Comparison of ENCODE assay signal across 1 cellular context in the genomic region with DNA sequence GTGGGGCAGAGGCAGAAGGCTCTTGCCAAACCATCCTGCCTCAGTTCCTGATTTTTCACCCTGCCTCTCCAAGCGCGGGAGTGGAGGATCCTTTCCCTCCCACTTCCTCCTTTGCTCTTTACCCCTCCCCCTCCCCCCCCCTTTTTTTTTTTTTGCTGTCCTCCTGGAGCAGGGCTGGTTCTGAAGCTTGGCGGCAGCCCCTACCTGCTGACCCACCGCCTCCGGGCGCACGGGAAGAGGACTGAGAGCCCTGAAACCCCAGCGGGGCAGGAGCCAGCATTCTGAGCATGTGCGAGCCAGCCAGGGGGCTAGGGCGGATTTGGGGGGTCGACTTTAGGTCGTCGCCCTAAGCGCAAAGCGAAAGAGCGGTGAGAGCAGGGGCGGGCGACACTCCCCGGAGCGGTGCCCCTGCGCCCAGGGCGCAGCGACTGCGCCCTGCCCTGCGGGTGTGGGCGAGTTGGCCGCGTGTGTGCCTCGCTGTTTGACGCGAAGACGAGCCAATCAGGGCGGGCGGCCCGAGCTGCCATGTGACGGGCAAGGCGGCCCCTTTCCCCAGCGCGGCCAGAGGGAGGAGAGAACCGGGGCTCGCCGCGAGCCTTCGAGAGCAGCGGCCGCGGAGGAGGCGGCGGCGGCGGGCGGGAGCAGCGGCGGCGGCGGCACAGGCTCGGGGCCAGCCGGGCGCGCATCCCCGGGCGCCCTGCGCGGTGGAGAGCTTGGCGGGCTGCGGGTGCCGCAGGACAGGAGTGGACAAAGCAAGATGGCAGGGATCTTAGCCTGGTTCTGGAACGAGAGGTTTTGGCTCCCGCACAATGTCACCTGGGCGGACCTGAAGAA.
TF ChIP-seq lines count a peak whose summit lies in the region.

A gene with protein sequence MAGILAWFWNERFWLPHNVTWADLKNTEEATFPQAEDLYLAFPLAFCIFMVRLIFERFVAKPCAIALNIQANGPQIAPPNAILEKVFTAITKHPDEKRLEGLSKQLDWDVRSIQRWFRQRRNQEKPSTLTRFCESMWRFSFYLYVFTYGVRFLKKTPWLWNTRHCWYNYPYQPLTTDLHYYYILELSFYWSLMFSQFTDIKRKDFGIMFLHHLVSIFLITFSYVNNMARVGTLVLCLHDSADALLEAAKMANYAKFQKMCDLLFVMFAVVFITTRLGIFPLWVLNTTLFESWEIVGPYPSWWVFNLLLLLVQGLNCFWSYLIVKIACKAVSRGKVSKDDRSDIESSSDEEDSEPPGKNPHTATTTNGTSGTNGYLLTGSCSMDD (plus strand): TSS at position 581 of the 834 bp plus-strand sequence. CDS start 177 bp downstream, at position 758.

TF ChIP-seq in HEK293, 187 proteins besides CTCF, POLR2A, EP300 and RAD21 (continued from another document):
- TF ChIP-seq, protein P1, sequence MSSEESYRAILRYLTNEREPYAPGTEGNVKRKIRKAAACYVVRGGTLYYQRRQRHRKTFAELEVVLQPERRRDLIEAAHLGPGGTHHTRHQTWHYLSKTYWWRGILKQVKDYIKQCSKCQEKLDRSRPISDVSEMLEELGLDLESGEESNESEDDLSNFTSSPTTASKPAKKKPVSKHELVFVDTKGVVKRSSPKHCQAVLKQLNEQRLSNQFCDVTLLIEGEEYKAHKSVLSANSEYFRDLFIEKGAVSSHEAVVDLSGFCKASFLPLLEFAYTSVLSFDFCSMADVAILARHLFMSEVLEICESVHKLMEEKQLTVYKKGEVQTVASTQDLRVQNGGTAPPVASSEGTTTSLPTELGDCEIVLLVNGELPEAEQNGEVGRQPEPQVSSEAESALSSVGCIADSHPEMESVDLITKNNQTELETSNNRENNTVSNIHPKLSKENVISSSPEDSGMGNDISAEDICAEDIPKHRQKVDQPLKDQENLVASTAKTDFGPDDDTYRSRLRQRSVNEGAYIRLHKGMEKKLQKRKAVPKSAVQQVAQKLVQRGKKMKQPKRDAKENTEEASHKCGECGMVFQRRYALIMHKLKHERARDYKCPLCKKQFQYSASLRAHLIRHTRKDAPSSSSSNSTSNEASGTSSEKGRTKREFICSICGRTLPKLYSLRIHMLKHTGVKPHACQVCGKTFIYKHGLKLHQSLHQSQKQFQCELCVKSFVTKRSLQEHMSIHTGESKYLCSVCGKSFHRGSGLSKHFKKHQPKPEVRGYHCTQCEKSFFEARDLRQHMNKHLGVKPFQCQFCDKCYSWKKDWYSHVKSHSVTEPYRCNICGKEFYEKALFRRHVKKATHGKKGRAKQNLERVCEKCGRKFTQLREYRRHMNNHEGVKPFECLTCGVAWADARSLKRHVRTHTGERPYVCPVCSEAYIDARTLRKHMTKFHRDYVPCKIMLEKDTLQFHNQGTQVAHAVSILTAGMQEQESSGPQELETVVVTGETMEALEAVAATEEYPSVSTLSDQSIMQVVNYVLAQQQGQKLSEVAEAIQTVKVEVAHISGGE (tag by site-specific recombination; conservative IDR thresholded peaks at IDR 0.05; ENCODE audit: low read depth): no peak
- TF ChIP-seq ZNF169 (tag by site-specific recombination; IDR thresholded peaks at IDR 0.05): no peak
- TF ChIP-seq ZNF747 (tag by site-specific recombination; IDR thresholded peaks at IDR 0.05): no peak
- TF ChIP-seq IKZF3 (tag by site-specific recombination; IDR thresholded peaks at IDR 0.05): no peak
- no peak for TF ChIP-seq ZNF544 (tag by site-specific recombination; IDR thresholded peaks at IDR 0.05)
- peak; percentile 87 for TF ChIP-seq ZFHX2 (tag by site-specific recombination; conservative IDR thresholded peaks at IDR 0.05)
- no peak for TF ChIP-seq ZNF830 (tag by site-specific recombination; IDR thresholded peaks at IDR 0.05; ENCODE audit: low read depth)
- TF ChIP-seq, protein P2, sequence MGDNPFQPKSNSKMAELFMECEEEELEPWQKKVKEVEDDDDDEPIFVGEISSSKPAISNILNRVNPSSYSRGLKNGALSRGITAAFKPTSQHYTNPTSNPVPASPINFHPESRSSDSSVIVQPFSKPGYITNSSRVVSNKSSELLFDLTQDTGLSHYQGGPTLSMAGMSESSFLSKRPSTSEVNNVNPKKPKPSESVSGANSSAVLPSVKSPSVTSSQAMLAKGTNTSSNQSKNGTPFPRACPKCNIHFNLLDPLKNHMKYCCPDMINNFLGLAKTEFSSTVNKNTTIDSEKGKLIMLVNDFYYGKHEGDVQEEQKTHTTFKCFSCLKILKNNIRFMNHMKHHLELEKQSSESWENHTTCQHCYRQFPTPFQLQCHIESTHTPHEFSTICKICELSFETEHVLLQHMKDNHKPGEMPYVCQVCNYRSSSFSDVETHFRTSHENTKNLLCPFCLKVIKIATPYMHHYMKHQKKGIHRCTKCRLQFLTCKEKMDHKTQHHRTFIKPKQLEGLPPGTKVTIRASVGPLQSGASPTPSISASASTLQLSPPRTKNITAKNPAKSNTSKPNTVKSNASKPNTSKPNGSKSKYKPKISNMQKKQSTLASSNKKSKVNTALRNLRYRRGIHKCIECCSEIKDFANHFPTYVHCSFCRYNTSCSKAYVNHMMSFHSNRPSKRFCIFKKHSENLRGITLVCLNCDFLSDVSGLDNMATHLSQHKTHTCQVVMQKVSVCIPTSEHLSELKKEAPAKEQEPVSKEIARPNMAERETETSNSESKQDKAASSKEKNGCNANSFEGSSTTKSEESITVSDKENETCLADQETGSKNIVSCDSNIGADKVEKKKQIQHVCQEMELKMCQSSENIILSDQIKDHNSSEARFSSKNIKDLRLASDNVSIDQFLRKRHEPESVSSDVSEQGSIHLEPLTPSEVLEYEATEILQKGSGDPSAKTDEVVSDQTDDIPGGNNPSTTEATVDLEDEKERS (tag by site-specific recombination; IDR thresholded peaks at IDR 0.05): no peak
- TF ChIP-seq, protein P3, sequence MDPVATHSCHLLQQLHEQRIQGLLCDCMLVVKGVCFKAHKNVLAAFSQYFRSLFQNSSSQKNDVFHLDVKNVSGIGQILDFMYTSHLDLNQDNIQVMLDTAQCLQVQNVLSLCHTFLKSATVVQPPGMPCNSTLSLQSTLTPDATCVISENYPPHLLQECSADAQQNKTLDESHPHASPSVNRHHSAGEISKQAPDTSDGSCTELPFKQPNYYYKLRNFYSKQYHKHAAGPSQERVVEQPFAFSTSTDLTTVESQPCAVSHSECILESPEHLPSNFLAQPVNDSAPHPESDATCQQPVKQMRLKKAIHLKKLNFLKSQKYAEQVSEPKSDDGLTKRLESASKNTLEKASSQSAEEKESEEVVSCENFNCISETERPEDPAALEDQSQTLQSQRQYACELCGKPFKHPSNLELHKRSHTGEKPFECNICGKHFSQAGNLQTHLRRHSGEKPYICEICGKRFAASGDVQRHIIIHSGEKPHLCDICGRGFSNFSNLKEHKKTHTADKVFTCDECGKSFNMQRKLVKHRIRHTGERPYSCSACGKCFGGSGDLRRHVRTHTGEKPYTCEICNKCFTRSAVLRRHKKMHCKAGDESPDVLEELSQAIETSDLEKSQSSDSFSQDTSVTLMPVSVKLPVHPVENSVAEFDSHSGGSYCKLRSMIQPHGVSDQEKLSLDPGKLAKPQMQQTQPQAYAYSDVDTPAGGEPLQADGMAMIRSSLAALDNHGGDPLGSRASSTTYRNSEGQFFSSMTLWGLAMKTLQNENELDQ (tag by site-specific recombination; IDR thresholded peaks at IDR 0.05; ENCODE audit: low read depth): no peak
- no peak for TF ChIP-seq ZNF626 (tag by site-specific recombination; IDR thresholded peaks at IDR 0.05)
- no peak for TF ChIP-seq ZNF629 (tag by site-specific recombination; IDR thresholded peaks at IDR 0.05)
- peak; percentile 100 for TF ChIP-seq ZBTB8A (tag by site-specific recombination; IDR thresholded peaks at IDR 0.05)
- TF ChIP-seq ZNF585B (tag by site-specific recombination; IDR thresholded peaks at IDR 0.05): no peak
- TF ChIP-seq FEZF1 (tag by site-specific recombination; IDR thresholded peaks at IDR 0.05): no peak
TF ChIP-seq in HEK293: peak in this region for 36.
